ENCODE assay signal across 9 cellular contexts in the genomic region with DNA sequence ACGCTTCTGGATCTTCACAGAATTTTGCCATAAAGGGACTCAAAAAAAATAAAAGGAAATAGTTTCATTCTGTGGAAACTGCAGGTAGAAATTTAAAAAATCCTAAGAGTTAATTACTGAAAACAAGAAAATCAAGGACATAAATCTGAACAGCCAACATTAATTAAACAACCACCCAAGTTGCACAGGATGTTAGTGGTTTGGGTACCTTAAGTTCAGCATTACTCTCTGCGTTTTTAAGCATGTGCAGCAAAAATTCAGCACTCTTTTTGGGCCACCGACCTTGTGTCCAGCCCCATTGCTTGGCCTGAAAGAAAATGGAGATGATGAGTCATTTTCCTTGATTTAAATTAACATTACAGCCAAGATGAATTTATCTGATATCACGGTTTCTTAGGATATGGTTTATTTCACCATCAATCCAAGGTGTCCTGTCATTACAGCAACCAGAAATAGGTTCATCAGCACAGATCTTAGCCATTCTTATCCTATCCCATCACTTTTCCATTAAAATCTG.
A peak's percentile ranks its signal among the peaks of the same experiment; 100 is the strongest.
DNase-seq lines count a peak whose midpoint lies in the region; ATAC-seq and TF ChIP-seq lines count a peak whose summit lies in the region.
"Had no signal": no experiment of that assay in that cellular context is flagged by ENCODE, and none has a peak within 500 bp of the region (broad histone marks: within the 10 kb centered on the region; RNA-seq: fewer than 3 reads in every experiment).

No MANE protein-coding gene starts in this region.

- H3K36me3 Mint-ChIP-seq in central memory CD8-positive, alpha-beta T cell (ENCODE audit: insufficient read depth) = peaks cover 63% of the 10 kb centered on the region
- peaks cover 39% of the 10 kb centered on the region for H3K36me3 Mint-ChIP-seq in nephron progenitor cell (ENCODE audit: low read depth)

- peak overlapping the region; percentile 97 for H3K4me3 ChIP-seq in NB4 (ENCODE audit: low read depth, low read length)

- no peak for TF ChIP-seq POLR2A in NB4 (IDR thresholded peaks at IDR 0.05; ENCODE audit: extremely low read depth, insufficient read length)

- H3K9ac ChIP-seq in ES-I3 (ENCODE audit: low read depth, low read length) = peak overlapping the region; percentile 9; the same call in 1 of the 2 replicates

- H3K27ac Mint-ChIP-seq in central memory CD8-positive, alpha-beta T cell (ENCODE audit: low read depth) = peak overlapping the region; percentile 76
- H3K27ac Mint-ChIP-seq in nephron progenitor cell = peak overlapping the region; percentile 99

- no peak for ATAC-seq in central memory CD8-positive, alpha-beta T cell (replicated peaks; ENCODE audit: extremely low read depth, poor library complexity, severe bottlenecking)
- no peak for ATAC-seq in GM18867 (IDR thresholded peaks at IDR 0.05; ENCODE audit: unreplicated experiment)

- H3K9me3 ChIP-seq in ES-I3 (ENCODE audit: control insufficient read depth, insufficient read depth, low read length) = no peaks in the 10 kb centered on the region

- peaks cover 69% of the 10 kb centered on the region for H3K4me1 Mint-ChIP-seq in central memory CD8-positive, alpha-beta T cell
- H3K4me1 Mint-ChIP-seq in nephron progenitor cell = peaks cover 91% of the 10 kb centered on the region

- DNase-seq in NB4 (ENCODE audit: low read depth) (no peak), nephron progenitor cell (no peak), AG08396 (ENCODE audit: low spot score) (no peak), NCI-H748 (lab: John Stamatoyannopoulos, UW; ENCODE audit: unreplicated experiment) (no peak), HuH-7.5 (ENCODE audit: low spot score) (no peak)
- DNase-seq in central memory CD8-positive, alpha-beta T cell (ENCODE audit: low spot score in 2 of 2) = no peak
- DNase-seq: activated CD4-positive, alpha-beta T cell treated with anti-CD3 and anti-CD28 coated beads, Interleukin-2, amount 50 U/mL, for 1 hour had no signal

- H3K36me3 ChIP-seq in ES-I3 (ENCODE audit: insufficient read depth, low read length) = peaks cover 25% of the 10 kb centered on the region

- no peaks in the 10 kb centered on the region for H3K9me3 Mint-ChIP-seq in central memory CD8-positive, alpha-beta T cell
- no peaks in the 10 kb centered on the region for H3K9me3 Mint-ChIP-seq in nephron progenitor cell

- H3K4me3 Mint-ChIP-seq in central memory CD8-positive, alpha-beta T cell = peak overlapping the region; percentile 83
- H3K4me3 Mint-ChIP-seq in nephron progenitor cell = peak overlapping the region; percentile 97

- TF ChIP-seq CTCF in NB4 (IDR thresholded peaks at IDR 0.05; ENCODE audit: low read depth, low read length) = no peak
- no peak for TF ChIP-seq CTCF in nephron progenitor cell (IDR thresholded peaks at IDR 0.05)

- peaks cover 9% of the 10 kb centered on the region for H3K4me1 ChIP-seq in ES-I3 (ENCODE audit: insufficient read depth, low read length)

- H3K27me3 Mint-ChIP-seq in central memory CD8-positive, alpha-beta T cell = no peaks in the 10 kb centered on the region
- no peaks in the 10 kb centered on the region for H3K27me3 Mint-ChIP-seq in nephron progenitor cell (ENCODE audit: low read depth, poor library complexity)
